8 cellular contexts compared by ENCODE assay signal in genomic region chrX:150547511-150548115, GRCh38. TPM values are rescaled to one million over a fixed set of nuclear protein-coding genes. Genes with fewer than 3 reads are reported as not detected.
DNase-seq lines count a peak whose midpoint lies in the region; ATAC-seq, FAIRE-seq and TF ChIP-seq lines count a peak whose summit lies in the region.

No MANE protein-coding gene starts in this region.

- DNase-seq in ELR (ENCODE audit: low read depth) (peak; percentile 47), NB4 (ENCODE audit: low read depth) (peak; percentile 60), ascending aorta (ENCODE audit: low spot score in 2 of 2) (peak in 1 of 2 donors; percentile 79), right atrium auricular region (ENCODE audit: low spot score) (peak; percentile 75), posterior vena cava (ENCODE audit: low spot score) (peak; percentile 93), H4 (ENCODE audit: low spot score) (no peak), RCC 7860 (ENCODE audit: low spot score) (no peak)

- H3K4me1 ChIP-seq in ascending aorta (peaks cover 3 to 5% of the 10 kb centered on the region in 2 donors), right atrium auricular region (peaks cover 0 to 17% of the 10 kb centered on the region in 2 donors)

- no peaks in the 10 kb centered on the region for H3K9me3 ChIP-seq in ascending aorta
- no peaks in the 10 kb centered on the region for H3K9me3 ChIP-seq in right atrium auricular region

- H3K27ac ChIP-seq in ascending aorta (peak overlapping the region; percentile 73 to 92), right atrium auricular region (peak overlapping the region; percentile 68 to 73)

- intact Hi-C loops in ascending aorta (cut with DNase I) (loop anchor here (1.0 to 10.0 kb wide), 4 partner anchors 21 to 183 kb away; partner anchors contain the start of genes MAMLD1 and MTM1), posterior vena cava (cut with DNase I) (loop anchor here in 1 of 2 donors (10.0 kb wide), 1 partner anchor 1397 kb away; no protein-coding TSS in a partner anchor)

- no peak overlapping the region for H3K4me3 ChIP-seq in NB4 (ENCODE audit: low read depth, low read length)
- H3K4me3 ChIP-seq in ascending aorta, result peak overlapping the region; percentile 24 to 66
- peak overlapping the region; percentile 4 to 38 for H3K4me3 ChIP-seq in right atrium auricular region

- no peaks in the 10 kb centered on the region for H3K36me3 ChIP-seq in ascending aorta
- H3K36me3 ChIP-seq in right atrium auricular region, result no peaks in the 10 kb centered on the region

- peak; percentile 45 for ATAC-seq in GM21529 (IDR thresholded peaks at IDR 0.05; ENCODE audit: unreplicated experiment)

- FAIRE-seq in RCC 7860 (lab: Jason Lieb, UNC), result no peak

- no peak for TF ChIP-seq CTCF in NB4 (IDR thresholded peaks at IDR 0.05; ENCODE audit: low read depth, low read length)
- no peak for TF ChIP-seq CTCF in ascending aorta (IDR thresholded peaks at IDR 0.05)
- TF ChIP-seq CTCF in right atrium auricular region (IDR thresholded peaks at IDR 0.05), result no peak

- H3K27me3 ChIP-seq in ascending aorta (no peaks in the 10 kb centered on the region), right atrium auricular region (no peaks in the 10 kb centered on the region)

- TF ChIP-seq POLR2A in NB4 (IDR thresholded peaks at IDR 0.05; ENCODE audit: extremely low read depth, insufficient read length), result no peak

RNA-seq across cellular contexts. Expression of gene MTM1, which starts 20.8 kb away (rescaled TPM):
- total RNA-seq in ascending aorta (7.3 TPM), right atrium auricular region (1 to 10 TPM; 9.0 to 9.4 TPM), posterior vena cava (10 to 100 TPM; 14.7 to 16.6 TPM)
- 5.0 and 6.3 TPM in 2 replicates for total RNA-seq in H4 (2014; rRNA removed; shearing (Covaris generic))

Comparison
In these comparisons a context has a peak if more than half of its experiments do, and no peak if none do; other contexts are left out.
1. DNase-seq: peak in ELR (single experiment), NB4 (single experiment), right atrium auricular region (single experiment) and posterior vena cava (single experiment); none in H4 (single experiment) and RCC 7860 (single experiment).